ENCODE assay signal across 8 cellular contexts in genomic region chr4:121070696-121071639, GRCh38. TPM values are rescaled to one million over a fixed set of nuclear protein-coding genes. Genes with fewer than 3 reads are reported as not detected.
DNase-seq lines count a peak whose midpoint lies in the region; ATAC-seq and TF ChIP-seq lines count a peak whose summit lies in the region.

No MANE protein-coding gene starts in this region.

- peak overlapping the region; percentile 95 for H2AFZ ChIP-seq in HCT116 (ENCODE audit: low read depth, low read length, poor library complexity, severe bottlenecking)

- 0 out of 2 replicates have a peak, but pooled peaks cover 5% of the 10 kb centered on the region for H3K27me3 ChIP-seq in HCT116 (ENCODE audit: insufficient read depth, low read length)

- peaks cover 0 to 12% of the 10 kb centered on the region in 2 experiments; a peak in 3 of 4 replicates for H3K4me1 ChIP-seq in HCT116 (ENCODE audit: control insufficient read depth in 1 of 2, insufficient read depth in 2 of 2, low read length in 2 of 2)

- no peaks in the 10 kb centered on the region for H3K79me2 ChIP-seq in HCT116 (ENCODE audit: insufficient read depth, low read length)

- H3K4me3 ChIP-seq in HCT116 (replicated peaks in 1 of 2; ENCODE audit: low read depth in 1 of 2, low read length in 2 of 2): no peak overlapping the region
- H3K4me3 ChIP-seq in fibroblast of villous mesenchyme (ENCODE audit: low read depth, low read length): peak overlapping the region; percentile 44

- H4K20me1 ChIP-seq in HCT116 (ENCODE audit: insufficient read depth): no peaks in the 10 kb centered on the region

- BruUV-seq in HCT116 (replicated peaks; lab: Mats Ljungman, UMichigan): no TSS peak

- no peak overlapping the region for H3K9ac ChIP-seq in HCT116 (ENCODE audit: low read length)

- H3K27ac Mint-ChIP-seq in nephron: peak overlapping the region; percentile 11 to 43 (median 30)

- intact Hi-C loops in HCT116 (cut with micrococcal nuclease): no loop called here

- POLR2A ChIA-PET in HCT116 (lab: Charles Lee): no interaction called here

- no peaks in the 10 kb centered on the region for H3K36me3 Mint-ChIP-seq in nephron (ENCODE audit: low read depth)

- ATAC-seq in HCT116 (no peak), GM18909 (IDR thresholded peaks at IDR 0.05; ENCODE audit: poor library complexity, unreplicated experiment) (no peak)

- CTCF ChIA-PET in HCT116 (lab: Charles Lee): no interaction called here

- RAD21 ChIA-PET in HCT116 (lab: Charles Lee; ENCODE audit: low non-redundant PET in 1 of 2, low total read pairs in 2 of 2, uncharacterized antibody in 2 of 2, unreplicated experiment in 2 of 2): no interaction called here

- no peaks in the 10 kb centered on the region for H3K9me2 ChIP-seq in HCT116 (ENCODE audit: insufficient read depth)

- H3K4me2 ChIP-seq in HCT116 (ENCODE audit: low read length): peak overlapping the region; percentile 83

- H3K9me3 Mint-ChIP-seq in nephron: no peaks in the 10 kb centered on the region

- TF ChIP-seq CTCF in HCT116 (IDR thresholded peaks at IDR 0.05 in 2 of 3, conservative IDR thresholded peaks at IDR 0.05 in 1 of 3; ENCODE audit: borderline replicate concordance in 1 of 3, insufficient read depth in 1 of 3, low read depth in 2 of 3, low read length in 2 of 3) (no peak), fibroblast of villous mesenchyme (IDR thresholded peaks at IDR 0.05; ENCODE audit: insufficient read depth, low read depth, low read length) (peak; percentile 29), nephron (IDR thresholded peaks at IDR 0.05; ENCODE audit: unreplicated experiment in 3 of 3) (peak in 2 of 3 experiments; percentile 23 to 24)

- H3K27me3 Mint-ChIP-seq in nephron (ENCODE audit: low read depth): peaks cover 68% of the 10 kb centered on the region

- peak overlapping the region; percentile 87 to 93 (median 87) for H3K4me3 Mint-ChIP-seq in nephron

- no peak for TF ChIP-seq POLR2A in HCT116 (IDR thresholded peaks at IDR 0.05; ENCODE audit: borderline replicate concordance, extremely low read depth, insufficient read depth, insufficient read length)

- TF ChIP-seq RAD21 in HCT116 (IDR thresholded peaks at IDR 0.05; ENCODE audit: low read depth): no peak

- peak; percentile 63 for DNase-seq in AG08395 (ENCODE audit: low spot score)
- no peak for DNase-seq in HCT116 (ENCODE audit: low read depth, low spot score)
- peak; percentile 63 for DNase-seq in activated CD8-positive, alpha-beta memory T cell treated with anti-CD3 and anti-CD28 coated beads, Interleukin-2, amount 50 U/mL, for 48 hours
- peak; percentile 6 for DNase-seq in fibroblast of villous mesenchyme (ENCODE audit: low read depth)
- no peak for DNase-seq in cortex of kidney (lab: John Stamatoyannopoulos, UW)
- DNase-seq in NK-92 treated with Interleukin-12 subunit alpha and Interleukin-12 subunit beta, amount 100 ng/mL, for 24 hours (lab: John Stamatoyannopoulos, UW): no peak

- H3K4me1 Mint-ChIP-seq in nephron: peaks cover 16% of the 10 kb centered on the region

- H3K36me3 ChIP-seq in HCT116 (ENCODE audit: control insufficient read depth in 1 of 2, insufficient read depth in 2 of 2, low read length in 2 of 2): no peaks in the 10 kb centered on the region

- no peaks in the 10 kb centered on the region for H3K9me3 ChIP-seq in HCT116 (ENCODE audit: control insufficient read depth in 1 of 2, insufficient read depth in 1 of 2, low read depth in 1 of 2, low read length in 2 of 2)

- H3K27ac ChIP-seq in HCT116 (ENCODE audit: low read depth, low read length): no peak overlapping the region

TF ChIP-seq in HCT116, 20 proteins besides CTCF, POLR2A, EP300 and RAD21:
- TF ChIP-seq YY1 (IDR thresholded peaks at IDR 0.05; ENCODE audit: extremely low read depth, insufficient replicate concordance, low read depth, low read length) (no peak), SP1 (IDR thresholded peaks at IDR 0.05; ENCODE audit: low read depth) (no peak), EZH2 (IDR thresholded peaks at IDR 0.05) (no peak), FOSL1 (IDR thresholded peaks at IDR 0.05; ENCODE audit: low read depth) (no peak), REST (IDR thresholded peaks at IDR 0.05; ENCODE audit: low read depth) (no peak), EGR1 (IDR thresholded peaks at IDR 0.05; ENCODE audit: low read depth) (no peak), CBX3 (IDR thresholded peaks at IDR 0.05; ENCODE audit: low read depth) (no peak), EZH2phosphoT487 (IDR thresholded peaks at IDR 0.05; ENCODE audit: borderline replicate concordance) (no peak), CEBPB (IDR thresholded peaks at IDR 0.05; ENCODE audit: low read depth) (no peak), ZNF274 (IDR thresholded peaks at IDR 0.05; ENCODE audit: low read depth, low read length) (no peak), JUND (IDR thresholded peaks at IDR 0.05) (no peak), ZBTB33 (IDR thresholded peaks at IDR 0.05; ENCODE audit: extremely low read depth, insufficient replicate concordance, low read length) (no peak)

RNA-seq across cellular contexts. Expression of gene NDNF, which starts 1.4 kb away (rescaled TPM):
- total RNA-seq in HCT116 (2021; ENCODE audit: unreplicated experiment) (0.22 TPM), fibroblast of villous mesenchyme (0.32 and 0.86 TPM in 2 replicates)
- polyA plus RNA-seq in HCT116 (2012): 0.07 TPM in 1 of 2 replicates, not detected in the other

Comparison
In these comparisons a context has a peak if more than half of its experiments do, and no peak if none do; other contexts are left out.
1. DNase-seq: peak in AG08395 (single experiment), activated CD8-positive, alpha-beta memory T cell treated with anti-CD3 and anti-CD28 coated beads, Interleukin-2, amount 50 U/mL, for 48 hours (single experiment) and fibroblast of villous mesenchyme (single experiment); none in HCT116 (single experiment), cortex of kidney (single experiment) and NK-92 treated with Interleukin-12 subunit alpha and Interleukin-12 subunit beta, amount 100 ng/mL, for 24 hours (single experiment).
2. CTCF ChIP-seq: peak in fibroblast of villous mesenchyme (single experiment) and nephron (2 of 3); none in HCT116 (0 of 3).